21 cellular contexts compared by ENCODE assay signal in genomic region chr7:158357106-158357897, GRCh38.
"Had no signal": no experiment of that assay in that cellular context is flagged by ENCODE, and none has a peak within 500 bp of the region (broad histone marks: within the 10 kb centered on the region; RNA-seq: fewer than 3 reads in every experiment).

No MANE protein-coding gene starts in this region.

- H3K4me1 ChIP-seq: adrenal gland, esophagus muscularis mucosa, foreskin keratinocyte, right lobe of liver, upper lobe of right lung had no signal

- H3K27me3 Mint-ChIP-seq: stimulated activated naive CD8-positive, alpha-beta T cell treated with anti-CD3 and anti-CD28 coated beads, Interleukin-15, Interleukin-2, amounts not matched to agents 100 ng/mL and 50 ng/mL, for 24 hours had no signal

- H3K4me3 ChIP-seq: adrenal gland, esophagus muscularis mucosa, right lobe of liver, SK-N-MC, skin epidermis, upper lobe of right lung had no signal

- H3K27ac ChIP-seq: adrenal gland, brain microvascular endothelial cell, esophagus muscularis mucosa, foreskin keratinocyte, right lobe of liver, SK-N-MC, skin epidermis, upper lobe of right lung, VCaP had no signal

- H3K36me3 ChIP-seq: adrenal gland, brain microvascular endothelial cell, esophagus muscularis mucosa, right lobe of liver, upper lobe of right lung had no signal

- H3K9me3 Mint-ChIP-seq: neural crest cell had no signal

- H3K27me3 ChIP-seq: adrenal gland, brain microvascular endothelial cell, foreskin keratinocyte, right lobe of liver had no signal

- DNase-seq: activated CD4-positive, alpha-beta T cell treated with anti-CD3 and anti-CD28 coated beads for 48 hours; activated CD4-positive, alpha-beta T cell treated with anti-CD3 and anti-CD28 coated beads, Interleukin-2, amount 50 U/mL, for 48 hours; activated effector memory CD4-positive, alpha-beta T cell treated with anti-CD3 and anti-CD28 coated beads, Interleukin-2, amount 50 U/mL, for 16 hours; activated naive CD4-positive, alpha-beta T cell treated with anti-CD3 and anti-CD28 coated beads for 36 hours; activated naive CD8-positive, alpha-beta T cell treated with anti-CD3 and anti-CD28 coated beads for 36 hours; brain microvascular endothelial cell; foreskin keratinocyte; occipital lobe; right lobe of liver; stimulated activated CD4-positive, alpha-beta T cell treated with anti-CD3 and anti-CD28 coated beads, Interleukin-4, amount 100 ng/mL, for 24 hours; upper lobe of right lung had no signal

- H3K9me3 ChIP-seq: adrenal gland, right lobe of liver, upper lobe of right lung had no signal

- H3K4me1 Mint-ChIP-seq: activated naive CD8-positive, alpha-beta T cell treated with anti-CD3 and anti-CD28 coated beads for 36 hours; naive thymus-derived CD8-positive, alpha-beta T cell; neural crest cell; stimulated activated effector memory CD8-positive, alpha-beta T cell treated with anti-CD3 and anti-CD28 coated beads, Interleukin-12 subunit alpha, Interleukin-12 subunit beta, amount 100 ng/mL, for 72 hours had no signal

- H3K4me3 Mint-ChIP-seq: activated naive CD4-positive, alpha-beta T cell treated with anti-CD3 and anti-CD28 coated beads for 36 hours; activated naive CD8-positive, alpha-beta T cell treated with anti-CD3 and anti-CD28 coated beads for 36 hours; memory B cell; naive thymus-derived CD8-positive, alpha-beta T cell; neural crest cell; stimulated activated effector memory CD8-positive, alpha-beta T cell treated with anti-CD3 and anti-CD28 coated beads, Interleukin-12 subunit alpha, Interleukin-12 subunit beta, amount 100 ng/mL, for 72 hours; stimulated activated naive CD8-positive, alpha-beta T cell treated with anti-CD3 and anti-CD28 coated beads, Interleukin-15, Interleukin-2, amounts not matched to agents 100 ng/mL and 50 ng/mL, for 24 hours had no signal

- ATAC-seq: foreskin keratinocyte; naive thymus-derived CD8-positive, alpha-beta T cell; right lobe of liver; stimulated activated effector memory CD8-positive, alpha-beta T cell treated with anti-CD3 and anti-CD28 coated beads, Interleukin-12 subunit alpha, Interleukin-12 subunit beta, amount 100 ng/mL, for 72 hours; upper lobe of right lung had no signal

- H3K36me3 Mint-ChIP-seq: memory B cell; stimulated activated effector memory CD8-positive, alpha-beta T cell treated with anti-CD3 and anti-CD28 coated beads, Interleukin-12 subunit alpha, Interleukin-12 subunit beta, amount 100 ng/mL, for 72 hours had no signal

- H3K27ac Mint-ChIP-seq: activated naive CD4-positive, alpha-beta T cell treated with anti-CD3 and anti-CD28 coated beads for 36 hours; activated naive CD8-positive, alpha-beta T cell treated with anti-CD3 and anti-CD28 coated beads for 36 hours; memory B cell; stimulated activated effector memory CD8-positive, alpha-beta T cell treated with anti-CD3 and anti-CD28 coated beads, Interleukin-12 subunit alpha, Interleukin-12 subunit beta, amount 100 ng/mL, for 72 hours; stimulated activated naive CD8-positive, alpha-beta T cell treated with anti-CD3 and anti-CD28 coated beads, Interleukin-15, Interleukin-2, amounts not matched to agents 100 ng/mL and 50 ng/mL, for 24 hours had no signal
